Comparison of ENCODE assay signal across 9 cellular contexts in genomic region chr21:36980280-36981048, GRCh38. TPM values are rescaled to one million over a fixed set of nuclear protein-coding genes. Genes with fewer than 3 reads are reported as not detected.
DNase-seq lines count a peak whose midpoint lies in the region; ATAC-seq, FAIRE-seq and TF ChIP-seq lines count a peak whose summit lies in the region.
"Had no signal": no experiment of that assay in that cellular context is flagged by ENCODE, and none has a peak within 500 bp of the region (broad histone marks: within the 10 kb centered on the region; RNA-seq: fewer than 3 reads in every experiment).

No MANE protein-coding gene starts in this region.

- CTCF ChIA-PET in HepG2 (lab: Yijun Ruan, JAX; ENCODE audit: low intra/inter-chr PET ratio, low total read pairs) = no interaction called here

- no peak for TF ChIP-seq CTCF in HepG2 (CRISPR knock-in tag; IDR thresholded peaks at IDR 0.05)
- peak in 3 of 6 experiments; percentile 13 to 35 (median 16) for TF ChIP-seq CTCF in thyroid gland (IDR thresholded peaks at IDR 0.05)

- DNase-seq in DMS53 treated with DMSO at 0.1 percent for 48 hours (lab: John Stamatoyannopoulos, UW; ENCODE audit: unreplicated experiment) (peak; percentile 15), NCI-H1105 treated with DMSO at 0.1 percent for 48 hours (lab: John Stamatoyannopoulos, UW) (peak; percentile 55), cerebellar cortex (ENCODE audit: low spot score) (peak; percentile 48), HepG2 (ENCODE audit: low spot score) (no peak), thyroid gland (peak; percentile 53 to 54), NCI-H226 (no peak)
- no peak for DNase-seq in effector CD4-positive, alpha-beta T cell

- no peaks in the 10 kb centered on the region for H3K9me3 ChIP-seq in HepG2 (ENCODE audit: low read length)
- no peaks in the 10 kb centered on the region for H3K9me3 ChIP-seq in thyroid gland
- H3K9me3 ChIP-seq: neutrophil had no signal

- TF ChIP-seq EP300 in HepG2 (IDR thresholded peaks at IDR 0.05; ENCODE audit: low read depth in 2 of 2, low read length in 2 of 2) = no peak
- TF ChIP-seq EP300 in HepG2 (CRISPR knock-in tag; IDR thresholded peaks at IDR 0.05; ENCODE audit: borderline replicate concordance) = no peak

- TF ChIP-seq POLR2A in HepG2 (IDR thresholded peaks at IDR 0.05; ENCODE audit: insufficient read depth in 1 of 2, low read depth in 2 of 2, low read length in 2 of 2) (no peak), thyroid gland (IDR thresholded peaks at IDR 0.05) (peak in 1 of 2 donors; percentile 32)

- no peaks in the 10 kb centered on the region for H3K79me2 ChIP-seq in HepG2 (ENCODE audit: insufficient read depth, low read length)

- H3K9ac ChIP-seq in HepG2 (ENCODE audit: insufficient read depth, low read depth, low read length) = no peak overlapping the region

- H2AFZ ChIP-seq in HepG2 (ENCODE audit: low read length) = no peak overlapping the region

- H3K4me3 ChIP-seq in HepG2 (replicated peaks in 1 of 3; ENCODE audit: insufficient read depth in 1 of 3, low read depth in 2 of 3, low read length in 3 of 3) (no peak overlapping the region), thyroid gland (replicated peaks in 1 of 3) (peak overlapping the region; percentile 16 to 42 (median 39))

- no peak overlapping the region for H3K4me2 ChIP-seq in HepG2 (ENCODE audit: low read depth, low read length)

- H3K27ac ChIP-seq in HepG2 (ENCODE audit: extremely low read length, insufficient read depth, low read length) (no peak overlapping the region), thyroid gland (peak overlapping the region in 1 of 3 donors; percentile 39)
- H3K27ac ChIP-seq: neutrophil had no signal

- in situ Hi-C loops in HepG2 (cut with HindIII; ENCODE audit: extremely low pct_ligation_motif_present, low pct_unique_long_range_greater_than_20kb) = no loop called here

- ATAC-seq in HepG2 (no peak), GM19351 (IDR thresholded peaks at IDR 0.05; ENCODE audit: unreplicated experiment) (no peak)

- H3K36me3 ChIP-seq in HepG2 (replicated peaks in 1 of 2; ENCODE audit: control insufficient read depth in 1 of 2, insufficient read depth in 2 of 2, low read length in 2 of 2) (no peaks in the 10 kb centered on the region), thyroid gland (no peaks in the 10 kb centered on the region)
- H3K36me3 ChIP-seq: neutrophil had no signal

- intact Hi-C loops in HepG2 (cut with micrococcal nuclease; ENCODE audit: unreplicated experiment) = no loop called here
- intact Hi-C loops in thyroid gland (cut with DNase I) = loop anchor here (10.0 kb wide), 1 partner anchor 94 kb away; the partner anchor contains the start of genes PIGP and TTC3

- BruUV-seq in HepG2 (replicated peaks; lab: Mats Ljungman, UMichigan) = no TSS peak

- no peaks in the 10 kb centered on the region for H4K20me1 ChIP-seq in HepG2 (ENCODE audit: insufficient read depth, low read length)

- WGBS in HepG2 (ENCODE audit: low lambda C conversion rate) = 96% methylated on average over 40 of the region's 53 CpGs
- 14 to 16% methylated on average over 13 to 26 of the region's 53 CpGs for WGBS in thyroid gland, 2 donors

- H3K27me3 ChIP-seq in HepG2 (ENCODE audit: control insufficient read depth in 1 of 2, insufficient read depth in 2 of 2, low read length in 2 of 2) (no peaks in the 10 kb centered on the region), thyroid gland (no peaks in the 10 kb centered on the region)

- peaks cover 22% of the 10 kb centered on the region for H3K4me1 ChIP-seq in HepG2 (ENCODE audit: insufficient read depth, low read length)
- H3K4me1 ChIP-seq in thyroid gland = peaks cover 17% of the 10 kb centered on the region in 2 donors

- no peak for TF ChIP-seq RAD21 in HepG2 (CRISPR knock-in tag; IDR thresholded peaks at IDR 0.05)

- no peak for FAIRE-seq in HepG2 (lab: Jason Lieb, UNC)

- POLR2A ChIA-PET in HepG2 (lab: Yijun Ruan, JAX) = interaction anchor here (2.1 kb wide), 1 partner anchor 9 kb away, joined by 11 read pairs; no protein-coding TSS in a partner anchor

TF ChIP-seq in HepG2, 621 proteins besides CTCF, POLR2A, EP300 and RAD21:
- peak; percentile 34; the same call in 1 of the 2 replicates for TF ChIP-seq ZBTB33 (CRISPR knock-in tag; IDR thresholded peaks at IDR 0.05)
- no peak for TF ChIP-seq ZNF354B (CRISPR knock-in tag; IDR thresholded peaks at IDR 0.05)
- no peak for TF ChIP-seq TRAFD1 (CRISPR knock-in tag; IDR thresholded peaks at IDR 0.05; ENCODE audit: borderline replicate concordance)
TF ChIP-seq in HepG2: peak in this region for 1.

RNA-seq across cellular contexts. Expression of gene HLCS, which starts 14.0 kb away (rescaled TPM):
- total RNA-seq in HepG2 (2016; rRNA removed; fragmentation: Illumina TruSeq; extraction: Trizol) (11.7 and 12.3 TPM in 2 replicates), thyroid gland (10 to 100 TPM; 34.2 to 70.7 (median 43.4) TPM)
- total RNA-seq in HepG2 (2016; cell fraction: cytosol; rRNA removed; fragmentation: Illumina TruSeq; extraction: Trizol; ENCODE audit: low read depth) = 1.5 and 2.2 TPM in 2 replicates
- total RNA-seq in HepG2 (2016; cell fraction: insoluble cytoplasmic fraction; rRNA removed; fragmentation: Illumina TruSeq; extraction: Trizol) = 10.3 and 11.9 TPM in 2 replicates
- total RNA-seq in HepG2 (2016; cell fraction: membrane; rRNA removed; fragmentation: Illumina TruSeq; extraction: Trizol) = 4.5 and 4.8 TPM in 2 replicates
- 14.0 and 14.6 TPM in 2 replicates for total RNA-seq in HepG2 (2016; cell fraction: nucleus; rRNA removed; fragmentation: Illumina TruSeq; extraction: Trizol)
- polyA plus RNA-seq in HepG2 (2011; rRNA removed) = 7.9 and 8.5 TPM in 2 replicates
- 6.1 and 8.3 TPM in 2 replicates for polyA plus RNA-seq in HepG2 (2011; cell fraction: cytosol; rRNA removed)
- polyA plus RNA-seq in HepG2 (2011; cell fraction: nucleus; rRNA removed) = 12.9 and 14.6 TPM in 2 replicates
- polyA plus RNA-seq in HepG2 (2012) = 6.0 and 7.1 TPM in 2 replicates
- polyA plus RNA-seq in HepG2 (2016; cell fraction: cytosol; fragmentation: Illumina TruSeq; extraction: Trizol; ENCODE audit: low read depth) = 0.45 and 0.71 TPM in 2 replicates
- polyA plus RNA-seq in HepG2 (2016; cell fraction: insoluble cytoplasmic fraction; fragmentation: Illumina TruSeq; extraction: Trizol; ENCODE audit: low read depth) = 6.7 and 7.3 TPM in 2 replicates
- polyA plus RNA-seq in HepG2 (2016; cell fraction: membrane; fragmentation: Illumina TruSeq; extraction: Trizol; ENCODE audit: low read depth) = 1.6 and 1.7 TPM in 2 replicates
- 8.3 and 8.6 TPM in 2 replicates for polyA plus RNA-seq in HepG2 (2016; cell fraction: nucleus; fragmentation: Illumina TruSeq; extraction: Trizol; ENCODE audit: insufficient read depth, low read depth)
- 14.5 and 27.4 TPM in 2 replicates for polyA minus RNA-seq in HepG2 (2011; rRNA and poly(A)+ RNA removed; ENCODE audit: low replicate concordance)
- 9.3 and 9.7 TPM in 2 replicates for polyA minus RNA-seq in HepG2 (2011; cell fraction: cytosol; rRNA and poly(A)+ RNA removed)
- polyA minus RNA-seq in HepG2 (2011; cell fraction: nucleus; rRNA and poly(A)+ RNA removed) = 32.3 and 32.4 TPM in 2 replicates

RNA-seq across cellular contexts. Expression of gene RIPPLY3, which starts 26.0 kb away (rescaled TPM):
- total RNA-seq in HepG2 (2016; rRNA removed; fragmentation: Illumina TruSeq; extraction: Trizol) (0.09 and 0.13 TPM in 2 replicates), thyroid gland (not detected)
- total RNA-seq in HepG2 (2016; cell fraction: cytosol; rRNA removed; fragmentation: Illumina TruSeq; extraction: Trizol; ENCODE audit: low read depth) = not detected in 2 replicates
- total RNA-seq in HepG2 (2016; cell fraction: insoluble cytoplasmic fraction; rRNA removed; fragmentation: Illumina TruSeq; extraction: Trizol) = 0.19 and 0.26 TPM in 2 replicates
- 0.40 and 0.45 TPM in 2 replicates for total RNA-seq in HepG2 (2016; cell fraction: membrane; rRNA removed; fragmentation: Illumina TruSeq; extraction: Trizol)
- total RNA-seq in HepG2 (2016; cell fraction: nucleus; rRNA removed; fragmentation: Illumina TruSeq; extraction: Trizol) = not detected in 2 replicates
- polyA plus RNA-seq in HepG2 (2011; rRNA removed) = 2.1 and 2.9 TPM in 2 replicates
- polyA plus RNA-seq in HepG2 (2011; cell fraction: cytosol; rRNA removed) = 1.8 and 2.0 TPM in 2 replicates
- polyA plus RNA-seq in HepG2 (2011; cell fraction: nucleus; rRNA removed) = 0.63 and 1.2 TPM in 2 replicates
- 0.72 and 1.4 TPM in 2 replicates for polyA plus RNA-seq in HepG2 (2012)
- polyA plus RNA-seq in HepG2 (2016; cell fraction: cytosol; fragmentation: Illumina TruSeq; extraction: Trizol; ENCODE audit: low read depth) = 0.24 and 0.29 TPM in 2 replicates
- polyA plus RNA-seq in HepG2 (2016; cell fraction: insoluble cytoplasmic fraction; fragmentation: Illumina TruSeq; extraction: Trizol; ENCODE audit: low read depth) = 0.47 TPM in 2 replicates
- polyA plus RNA-seq in HepG2 (2016; cell fraction: membrane; fragmentation: Illumina TruSeq; extraction: Trizol; ENCODE audit: low read depth) = 0.42 and 0.52 TPM in 2 replicates
- polyA plus RNA-seq in HepG2 (2016; cell fraction: nucleus; fragmentation: Illumina TruSeq; extraction: Trizol; ENCODE audit: insufficient read depth, low read depth) = 0.42 TPM in 1 of 2 replicates, not detected in the other
- polyA minus RNA-seq in HepG2 (2011; rRNA and poly(A)+ RNA removed; ENCODE audit: low replicate concordance) = 2.2 TPM in 1 of 2 replicates, not detected in the other
- polyA minus RNA-seq in HepG2 (2011; cell fraction: cytosol; rRNA and poly(A)+ RNA removed) = 0.59 and 0.62 TPM in 2 replicates
- 0.39 and 0.50 TPM in 2 replicates for polyA minus RNA-seq in HepG2 (2011; cell fraction: nucleus; rRNA and poly(A)+ RNA removed)

Comparison
In these comparisons a context has a peak if more than half of its experiments do, and no peak if none do; other contexts are left out.
1. DNase-seq: peak in DMS53 treated with DMSO at 0.1 percent for 48 hours (single experiment), NCI-H1105 treated with DMSO at 0.1 percent for 48 hours (single experiment), cerebellar cortex (single experiment) and thyroid gland (2 of 2); none in HepG2 (single experiment), effector CD4-positive, alpha-beta T cell (single experiment) and NCI-H226 (single experiment).
2. H3K4me3 ChIP-seq: peak in thyroid gland (3 of 3); none in HepG2 (0 of 3).